ENCODE assay signal across 1 cellular context in the genomic region with DNA sequence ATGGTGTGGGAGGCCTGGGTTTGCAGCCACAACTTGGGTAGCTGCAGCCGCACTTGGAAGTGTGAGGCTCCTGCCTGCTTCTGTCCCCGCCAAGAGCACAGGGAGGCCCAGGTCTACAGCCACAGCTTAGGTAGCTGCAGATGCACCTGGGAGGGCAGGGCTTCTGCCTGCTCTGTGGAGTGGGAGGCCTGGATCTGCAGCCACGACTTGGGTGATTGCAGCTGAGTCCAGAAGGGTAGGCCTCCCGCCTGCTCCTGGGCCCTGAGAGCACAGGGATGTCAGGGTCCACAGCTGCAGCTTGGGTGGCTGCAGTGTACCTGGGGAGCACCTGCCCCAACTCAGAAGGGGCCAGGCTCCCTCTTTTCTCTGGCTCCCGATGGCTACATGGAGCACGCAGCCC.
TF ChIP-seq lines count a peak whose summit lies in the region.

No MANE protein-coding gene starts in this region.

TF ChIP-seq in IMR-90, 13 proteins besides CTCF, POLR2A, EP300 and RAD21 (continued from another document):
- TF ChIP-seq FOS (IDR thresholded peaks at IDR 0.05; ENCODE audit: low read depth, low read length) (no peak), CEBPB (IDR thresholded peaks at IDR 0.05; ENCODE audit: low read depth, low read length) (no peak), SMC3 (IDR thresholded peaks at IDR 0.05; ENCODE audit: low read depth, low read length) (no peak), NFE2L2 (IDR thresholded peaks at IDR 0.05; ENCODE audit: low read depth, low read length) (no peak), RCOR1 (IDR thresholded peaks at IDR 0.05; ENCODE audit: insufficient replicate concordance, low read length) (no peak), MXI1 (IDR thresholded peaks at IDR 0.05; ENCODE audit: borderline replicate concordance, low read depth, low read length) (no peak), CHD1 (IDR thresholded peaks at IDR 0.05; ENCODE audit: low read depth, low read length) (no peak), MAFK (IDR thresholded peaks at IDR 0.05; ENCODE audit: low read depth, low read length) (no peak)
- TF ChIP-seq, protein P1, sequence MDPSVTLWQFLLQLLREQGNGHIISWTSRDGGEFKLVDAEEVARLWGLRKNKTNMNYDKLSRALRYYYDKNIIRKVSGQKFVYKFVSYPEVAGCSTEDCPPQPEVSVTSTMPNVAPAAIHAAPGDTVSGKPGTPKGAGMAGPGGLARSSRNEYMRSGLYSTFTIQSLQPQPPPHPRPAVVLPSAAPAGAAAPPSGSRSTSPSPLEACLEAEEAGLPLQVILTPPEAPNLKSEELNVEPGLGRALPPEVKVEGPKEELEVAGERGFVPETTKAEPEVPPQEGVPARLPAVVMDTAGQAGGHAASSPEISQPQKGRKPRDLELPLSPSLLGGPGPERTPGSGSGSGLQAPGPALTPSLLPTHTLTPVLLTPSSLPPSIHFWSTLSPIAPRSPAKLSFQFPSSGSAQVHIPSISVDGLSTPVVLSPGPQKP (IDR thresholded peaks at IDR 0.05; ENCODE audit: borderline replicate concordance, low read depth, low read length), result no peak
